8 cellular contexts compared by ENCODE assay signal in genomic region chr20:11981366-11981947, GRCh38.
"Had no signal": no experiment of that assay in that cellular context is flagged by ENCODE, and none has a peak within 500 bp of the region (broad histone marks: within the 10 kb centered on the region; RNA-seq: fewer than 3 reads in every experiment).

No MANE protein-coding gene starts in this region.

- H3K4me3 Mint-ChIP-seq: IgD-negative memory B cell had no signal

- H3K4me1 Mint-ChIP-seq: IgD-negative memory B cell had no signal

- H3K4me3 ChIP-seq: GM23248, HAP-1 had no signal

- H3K36me3 ChIP-seq: HAP-1 had no signal

- H3K9me3 ChIP-seq: HAP-1 had no signal

- H3K36me3 Mint-ChIP-seq: IgD-negative memory B cell had no signal

- ATAC-seq: HCT116 had no signal

- DNase-seq: GM23248, GOT3, H7, KBM-7 had no signal

- H2AFZ ChIP-seq: GM23248 had no signal

- H3K9ac ChIP-seq: GM23248 had no signal

- H3K27me3 Mint-ChIP-seq: IgD-negative memory B cell had no signal

- FAIRE-seq: HTR-8/SVneo had no signal

- H3K27ac Mint-ChIP-seq: IgD-negative memory B cell had no signal

- H3K27ac ChIP-seq: GM23248 had no signal
